1 cellular context compared by ENCODE assay signal in the genomic region with DNA sequence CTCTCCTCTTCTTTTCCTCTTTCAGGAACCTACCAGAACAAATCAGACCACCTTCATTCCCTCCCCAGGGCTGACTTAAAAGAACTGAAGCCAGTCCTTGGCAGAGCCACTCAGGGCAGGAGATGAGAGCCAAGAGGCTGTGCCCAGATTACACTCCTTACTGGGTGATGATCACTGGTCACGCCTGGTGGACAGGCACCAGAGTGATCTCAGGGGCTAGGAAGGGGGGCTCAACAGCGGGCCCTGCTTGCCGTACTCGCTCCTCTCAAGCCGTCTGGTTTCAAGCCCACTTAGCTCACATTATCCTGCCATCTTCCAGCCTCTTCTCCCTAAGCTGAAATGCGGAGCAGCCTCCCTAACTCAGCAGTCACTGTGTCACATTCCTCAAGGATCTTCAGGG.
TF ChIP-seq lines count a peak whose summit lies in the region.

No MANE protein-coding gene starts in this region.

TF ChIP-seq in liver, 16 proteins besides CTCF, POLR2A, EP300 and RAD21 (continued from another document):
- TF ChIP-seq, protein P1, sequence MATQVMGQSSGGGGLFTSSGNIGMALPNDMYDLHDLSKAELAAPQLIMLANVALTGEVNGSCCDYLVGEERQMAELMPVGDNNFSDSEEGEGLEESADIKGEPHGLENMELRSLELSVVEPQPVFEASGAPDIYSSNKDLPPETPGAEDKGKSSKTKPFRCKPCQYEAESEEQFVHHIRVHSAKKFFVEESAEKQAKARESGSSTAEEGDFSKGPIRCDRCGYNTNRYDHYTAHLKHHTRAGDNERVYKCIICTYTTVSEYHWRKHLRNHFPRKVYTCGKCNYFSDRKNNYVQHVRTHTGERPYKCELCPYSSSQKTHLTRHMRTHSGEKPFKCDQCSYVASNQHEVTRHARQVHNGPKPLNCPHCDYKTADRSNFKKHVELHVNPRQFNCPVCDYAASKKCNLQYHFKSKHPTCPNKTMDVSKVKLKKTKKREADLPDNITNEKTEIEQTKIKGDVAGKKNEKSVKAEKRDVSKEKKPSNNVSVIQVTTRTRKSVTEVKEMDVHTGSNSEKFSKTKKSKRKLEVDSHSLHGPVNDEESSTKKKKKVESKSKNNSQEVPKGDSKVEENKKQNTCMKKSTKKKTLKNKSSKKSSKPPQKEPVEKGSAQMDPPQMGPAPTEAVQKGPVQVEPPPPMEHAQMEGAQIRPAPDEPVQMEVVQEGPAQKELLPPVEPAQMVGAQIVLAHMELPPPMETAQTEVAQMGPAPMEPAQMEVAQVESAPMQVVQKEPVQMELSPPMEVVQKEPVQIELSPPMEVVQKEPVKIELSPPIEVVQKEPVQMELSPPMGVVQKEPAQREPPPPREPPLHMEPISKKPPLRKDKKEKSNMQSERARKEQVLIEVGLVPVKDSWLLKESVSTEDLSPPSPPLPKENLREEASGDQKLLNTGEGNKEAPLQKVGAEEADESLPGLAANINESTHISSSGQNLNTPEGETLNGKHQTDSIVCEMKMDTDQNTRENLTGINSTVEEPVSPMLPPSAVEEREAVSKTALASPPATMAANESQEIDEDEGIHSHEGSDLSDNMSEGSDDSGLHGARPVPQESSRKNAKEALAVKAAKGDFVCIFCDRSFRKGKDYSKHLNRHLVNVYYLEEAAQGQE (IDR thresholded peaks at IDR 0.05) = no peak
- TF ChIP-seq FOXA1 (IDR thresholded peaks at IDR 0.05) = no peak
- no peak for TF ChIP-seq FOXA2 (IDR thresholded peaks at IDR 0.05)
- TF ChIP-seq GABPA (IDR thresholded peaks at IDR 0.05 in 1 of 2, conservative IDR thresholded peaks at IDR 0.05 in 1 of 2) = no peak
- TF ChIP-seq EGR1 (IDR thresholded peaks at IDR 0.05; ENCODE audit: low read depth in 2 of 2) = no peak
- TF ChIP-seq, protein P2, sequence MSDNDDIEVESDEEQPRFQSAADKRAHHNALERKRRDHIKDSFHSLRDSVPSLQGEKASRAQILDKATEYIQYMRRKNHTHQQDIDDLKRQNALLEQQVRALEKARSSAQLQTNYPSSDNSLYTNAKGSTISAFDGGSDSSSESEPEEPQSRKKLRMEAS (IDR thresholded peaks at IDR 0.05) = no peak
